Comparison of ENCODE assay signal across 9 cellular contexts in genomic region chr15:62125763-62126162, GRCh38. TPM values are rescaled to one million over a fixed set of nuclear protein-coding genes. Genes with fewer than 3 reads are reported as not detected.
A peak's percentile ranks its signal among the peaks of the same experiment; 100 is the strongest.
DNase-seq lines count a peak whose midpoint lies in the region; ATAC-seq, FAIRE-seq and TF ChIP-seq lines count a peak whose summit lies in the region.
"Had no signal": no experiment of that assay in that cellular context is flagged by ENCODE, and none has a peak within 500 bp of the region (broad histone marks: within the 10 kb centered on the region; RNA-seq: fewer than 3 reads in every experiment).

No MANE protein-coding gene starts in this region.

- no peak for TF ChIP-seq EP300 in A549 (IDR thresholded peaks at IDR 0.05)

- H3K9me3 ChIP-seq in A549 (no peaks in the 10 kb centered on the region), OCI-LY7 (ENCODE audit: low read length) (peaks cover 26% of the 10 kb centered on the region; the same call in 1 of the 2 replicates)

- H3K27ac ChIP-seq in A549 (peak overlapping the region in 1 of 2 experiments; percentile 67; a peak in 2 of 6 replicates), OCI-LY7 (ENCODE audit: low read depth, low read length, poor library complexity, severe bottlenecking) (no peak overlapping the region), substantia nigra (ENCODE audit: low read depth, low read length, poor library complexity, severe bottlenecking) (no peak overlapping the region)

- WGBS in A549 (ENCODE audit: missing lambda C conversion rate), result 16% methylated on average over 2 of the region's 2 CpGs

- peak; percentile 39 for TF ChIP-seq CTCF in A549 (IDR thresholded peaks at IDR 0.05)
- TF ChIP-seq CTCF in OCI-LY7 (conservative IDR thresholded peaks at IDR 0.05; ENCODE audit: low read length), result peak; percentile 61
- peak; percentile 50 for TF ChIP-seq CTCF in fibroblast of the aortic adventitia (IDR thresholded peaks at IDR 0.05; ENCODE audit: insufficient read depth, low read length)
- TF ChIP-seq CTCF in GM10248 (IDR thresholded peaks at IDR 0.05; ENCODE audit: control extremely low read depth, extremely low read depth, low read depth, missing control alignments), result no peak

- POLR2A ChIA-PET in A549 (lab: Yijun Ruan, JAX) (no interaction called here), OCI-LY7 (lab: Charles Lee) (no interaction called here), GM10248 (lab: Yijun Ruan, JAX) (no interaction called here)

- peak in 1 of 2 experiments; percentile 26; a peak in 2 of 5 replicates for TF ChIP-seq RAD21 in A549 (conservative IDR thresholded peaks at IDR 0.05 in 1 of 2, IDR thresholded peaks at IDR 0.05 in 1 of 2)

- CTCF ChIA-PET in A549 (lab: Yijun Ruan, JAX) (interaction anchor here (0.6 to 3.5 kb wide), 27 partner anchors 10 to 620 kb away, joined by 3 to 19 read pairs (median 5); partner anchors contain the start of genes C2CD4B and VPS13C), OCI-LY7 (lab: Charles Lee; ENCODE audit: unreplicated experiment) (no interaction called here), GM10248 (lab: Yijun Ruan, JAX) (interaction anchor here (1.0 to 1.3 kb wide), 3 partner anchors 11 to 30 kb away, joined by 3 to 4 read pairs (median 3); no protein-coding TSS in a partner anchor)

- intact Hi-C loops in OCI-LY7 (cut with micrococcal nuclease; ENCODE audit: unreplicated experiment), result no loop called here

- H4K20me1 ChIP-seq in OCI-LY7 (ENCODE audit: insufficient read depth, low read length), result no peaks in the 10 kb centered on the region

- H3K4me3 ChIP-seq in A549 (no peak overlapping the region), OCI-LY7 (ENCODE audit: low read depth, low read length, poor library complexity, severe bottlenecking) (no peak overlapping the region), fibroblast of the aortic adventitia (ENCODE audit: low read depth, low read length) (no peak overlapping the region)

- peak; percentile 90 for FAIRE-seq in A549 (lab: Jason Lieb, UNC)
- FAIRE-seq: G401.6 had no signal

- H3K79me2 ChIP-seq in OCI-LY7 (ENCODE audit: insufficient read depth, low read depth, low read length), result no peaks in the 10 kb centered on the region

- peak overlapping the region; percentile 75; the same call in 1 of the 2 replicates for H2AFZ ChIP-seq in OCI-LY7 (ENCODE audit: low read length)

- H3K4me1 ChIP-seq in A549 (peaks cover 24% of the 10 kb centered on the region), OCI-LY7 (ENCODE audit: insufficient read depth, low read length, poor library complexity, severe bottlenecking) (peaks cover 36% of the 10 kb centered on the region)

- TF ChIP-seq POLR2A in A549 (IDR thresholded peaks at IDR 0.05; ENCODE audit: low read length), result no peak

- H3K36me3 ChIP-seq in OCI-LY7 (ENCODE audit: insufficient read depth, low read length), result no peaks in the 10 kb centered on the region; the same call in 1 of the 2 replicates

- H3K4me2 ChIP-seq in A549 (no peak overlapping the region; the same call in 1 of the 3 replicates), OCI-LY7 (ENCODE audit: low read length) (no peak overlapping the region)

- peak in 1 of 2 experiments; percentile 74 for DNase-seq in A549 (ENCODE audit: low read depth in 1 of 2, low spot score in 1 of 2)
- peak; percentile 5 for DNase-seq in OCI-LY7 (ENCODE audit: low spot score)
- peak; percentile 57 for DNase-seq in fibroblast of the aortic adventitia (ENCODE audit: low read depth)
- no peak for DNase-seq in GM10248 (ENCODE audit: extremely low spot score)
- DNase-seq in T-helper 2 cell, result no peak
- DNase-seq in substantia nigra (lab: John Stamatoyannopoulos, UW), result no peak

- BruUV-seq in OCI-LY7 (replicated peaks; lab: Mats Ljungman, UMichigan), result no TSS peak

- no peaks in the 10 kb centered on the region for H3K9me2 ChIP-seq in OCI-LY7 (ENCODE audit: insufficient read depth, low read length)

- ATAC-seq in A549 (peak; percentile 77 to 87), HG02852 (IDR thresholded peaks at IDR 0.05; ENCODE audit: unreplicated experiment) (peak; percentile 44), GM19463 (IDR thresholded peaks at IDR 0.05; ENCODE audit: unreplicated experiment) (no peak)

TF ChIP-seq in A549, 52 proteins besides CTCF, POLR2A, EP300 and RAD21:
- no peak for TF ChIP-seq ESRRA (IDR thresholded peaks at IDR 0.05; ENCODE audit: borderline replicate concordance, low read length)
- no peak for TF ChIP-seq ZFP36 (IDR thresholded peaks at IDR 0.05; ENCODE audit: borderline replicate concordance, partially characterized antibody)
- no peak for TF ChIP-seq KDM5A (IDR thresholded peaks at IDR 0.05)
- TF ChIP-seq MYC (IDR thresholded peaks at IDR 0.05; ENCODE audit: borderline replicate concordance, low read length), result no peak
- peak; percentile 39; the same call in 2 of the 3 replicates for TF ChIP-seq SMC3 (IDR thresholded peaks at IDR 0.05)

RNA-seq across cellular contexts. Expression of gene C2CD4B, which starts 39.3 kb away (rescaled TPM):
- 0.06 TPM in 1 of 2 replicates, not detected in the other for polyA plus RNA-seq in A549 (2011; rRNA removed)
- 0.21 and 0.34 TPM in 2 replicates for polyA plus RNA-seq in A549 (2012; cell fraction: cytosol; rRNA removed)
- 0.28 and 0.58 TPM in 2 replicates for polyA plus RNA-seq in A549 (2012; cell fraction: nucleus; rRNA removed)
- 0.29 to 0.63 TPM (median 0.45 TPM) in 3 replicates for polyA plus RNA-seq in A549 (2017; fragmentation: RNase III; extraction: RNeasy Plus Mini Kit Qiagen cat#74134 plus additional on column Dnase treatment)
- polyA minus RNA-seq in A549 (2011; rRNA and poly(A)+ RNA removed), result not detected in 2 replicates
- total RNA-seq in OCI-LY7 (2014; rRNA removed; shearing (Covaris generic)), result not detected in 2 replicates
- not detected in 2 replicates for total RNA-seq in OCI-LY7 (2022)
- not detected in 2 replicates for total RNA-seq in fibroblast of the aortic adventitia (ENCODE audit: low replicate concordance)

RNA-seq across cellular contexts. Expression of gene C2CD4A, which starts 59.0 kb away (rescaled TPM):
- polyA plus RNA-seq in A549 (2011; rRNA removed), result 0.04 TPM in 1 of 2 replicates, not detected in the other
- polyA plus RNA-seq in A549 (2012; cell fraction: cytosol; rRNA removed), result 0.03 TPM in 2 replicates
- polyA plus RNA-seq in A549 (2012; cell fraction: nucleus; rRNA removed), result 0.05 and 0.09 TPM in 2 replicates
- 0.10 to 0.32 TPM (median 0.21 TPM) in 3 replicates for polyA plus RNA-seq in A549 (2017; fragmentation: RNase III; extraction: RNeasy Plus Mini Kit Qiagen cat#74134 plus additional on column Dnase treatment)
- polyA minus RNA-seq in A549 (2011; rRNA and poly(A)+ RNA removed), result not detected in 2 replicates
- not detected in 2 replicates for total RNA-seq in OCI-LY7 (2014; rRNA removed; shearing (Covaris generic))
- total RNA-seq in OCI-LY7 (2022), result not detected in 2 replicates
- total RNA-seq in fibroblast of the aortic adventitia (ENCODE audit: low replicate concordance), result not detected in 2 replicates

Comparison
In these comparisons a context has a peak if more than half of its experiments do, and no peak if none do; other contexts are left out.
1. DNase-seq: peak in OCI-LY7 (single experiment) and fibroblast of the aortic adventitia (single experiment); none in GM10248 (single experiment), T-helper 2 cell (0 of 5) and substantia nigra (0 of 49).